Comparison of ENCODE assay signal across 15 cellular contexts in genomic region chr3:161244538-161244937, GRCh38. TPM values are rescaled to one million over a fixed set of nuclear protein-coding genes. Genes with fewer than 3 reads are reported as not detected.
DNase-seq lines count a peak whose midpoint lies in the region; ATAC-seq and TF ChIP-seq lines count a peak whose summit lies in the region.
"Had no signal": no experiment of that assay in that cellular context is flagged by ENCODE, and none has a peak within 500 bp of the region (broad histone marks: within the 10 kb centered on the region; RNA-seq: fewer than 3 reads in every experiment).

No MANE protein-coding gene starts in this region.

- 0 out of 2 replicates have a peak overlapping the region, but pooled peaks have one; percentile 15 for H3K27ac Mint-ChIP-seq in HFFc6
- peak overlapping the region; percentile 71 for H3K27ac Mint-ChIP-seq in central memory CD8-positive, alpha-beta T cell (ENCODE audit: low read depth)
- H3K27ac Mint-ChIP-seq in stimulated activated effector memory CD8-positive, alpha-beta T cell treated with anti-CD3 and anti-CD28 coated beads, Interleukin-12 subunit alpha, Interleukin-12 subunit beta, amount 100 ng/mL, for 72 hours = peak overlapping the region; percentile 35
- H3K27ac Mint-ChIP-seq: CD8-positive, alpha-beta T cell; GM23338; H9 had no signal

- H3K4me3 Mint-ChIP-seq in HFFc6 = no peak overlapping the region
- H3K4me3 Mint-ChIP-seq in central memory CD8-positive, alpha-beta T cell = no peak overlapping the region
- H3K4me3 Mint-ChIP-seq in stimulated activated effector memory CD8-positive, alpha-beta T cell treated with anti-CD3 and anti-CD28 coated beads, Interleukin-12 subunit alpha, Interleukin-12 subunit beta, amount 100 ng/mL, for 72 hours = no peak overlapping the region
- H3K4me3 Mint-ChIP-seq: CD8-positive, alpha-beta T cell; GM23338; H9 had no signal

- DNase-seq in HFFc6 (no peak), germinal center (ENCODE audit: low spot score) (no peak)
- no peak for DNase-seq in central memory CD8-positive, alpha-beta T cell (ENCODE audit: low spot score in 2 of 2)
- no peak for DNase-seq in stimulated activated effector memory CD8-positive, alpha-beta T cell treated with anti-CD3 and anti-CD28 coated beads, Interleukin-12 subunit alpha, Interleukin-12 subunit beta, amount 100 ng/mL, for 72 hours (ENCODE audit: low spot score in 2 of 2)
- DNase-seq: C1 segment of cervical spinal cord; Caco-2; CD8-positive, alpha-beta T cell; DMS153; DND-41; H9 had no signal

- H3K9me3 Mint-ChIP-seq in HFFc6 = no peaks in the 10 kb centered on the region
- H3K9me3 Mint-ChIP-seq in central memory CD8-positive, alpha-beta T cell = no peaks in the 10 kb centered on the region
- H3K9me3 Mint-ChIP-seq in stimulated activated effector memory CD8-positive, alpha-beta T cell treated with anti-CD3 and anti-CD28 coated beads, Interleukin-12 subunit alpha, Interleukin-12 subunit beta, amount 100 ng/mL, for 72 hours = no peaks in the 10 kb centered on the region
- H3K9me3 Mint-ChIP-seq: CD8-positive, alpha-beta T cell; GM23338; H9 had no signal

- H3K4me1 Mint-ChIP-seq in HFFc6 (ENCODE audit: low read depth) = peaks cover 10% of the 10 kb centered on the region
- H3K4me1 Mint-ChIP-seq in central memory CD8-positive, alpha-beta T cell = no peaks in the 10 kb centered on the region
- peaks cover 7% of the 10 kb centered on the region for H3K4me1 Mint-ChIP-seq in stimulated activated effector memory CD8-positive, alpha-beta T cell treated with anti-CD3 and anti-CD28 coated beads, Interleukin-12 subunit alpha, Interleukin-12 subunit beta, amount 100 ng/mL, for 72 hours
- H3K4me1 Mint-ChIP-seq: GM23338, H9 had no signal

- H3K27me3 Mint-ChIP-seq in HFFc6 (ENCODE audit: insufficient read depth) = no peaks in the 10 kb centered on the region
- H3K27me3 Mint-ChIP-seq in central memory CD8-positive, alpha-beta T cell = no peaks in the 10 kb centered on the region

- H3K36me3 Mint-ChIP-seq in HFFc6 (ENCODE audit: low read depth) = peaks cover 22% of the 10 kb centered on the region
- peaks cover 59% of the 10 kb centered on the region for H3K36me3 Mint-ChIP-seq in central memory CD8-positive, alpha-beta T cell (ENCODE audit: insufficient read depth)
- no peaks in the 10 kb centered on the region for H3K36me3 Mint-ChIP-seq in stimulated activated effector memory CD8-positive, alpha-beta T cell treated with anti-CD3 and anti-CD28 coated beads, Interleukin-12 subunit alpha, Interleukin-12 subunit beta, amount 100 ng/mL, for 72 hours

- TF ChIP-seq CTCF in HFFc6 (IDR thresholded peaks at IDR 0.05) = no peak

- ATAC-seq in HG03103 (IDR thresholded peaks at IDR 0.05; ENCODE audit: low read depth, unreplicated experiment) (peak; percentile 51), HG02642 (IDR thresholded peaks at IDR 0.05; ENCODE audit: poor library complexity, unreplicated experiment) (no peak), HG03039 (IDR thresholded peaks at IDR 0.05; ENCODE audit: unreplicated experiment) (no peak)
- ATAC-seq in central memory CD8-positive, alpha-beta T cell (replicated peaks; ENCODE audit: extremely low read depth, poor library complexity, severe bottlenecking) = no peak
- no peak for ATAC-seq in stimulated activated effector memory CD8-positive, alpha-beta T cell treated with anti-CD3 and anti-CD28 coated beads, Interleukin-12 subunit alpha, Interleukin-12 subunit beta, amount 100 ng/mL, for 72 hours
- ATAC-seq: CD8-positive, alpha-beta T cell; GM23338; HCT116 had no signal

RNA-seq across cellular contexts. Expression of gene NMD3, which starts 23.4 kb away (rescaled TPM):
- total RNA-seq in HFFc6 (2021; fragmentation: NEBNext Ultra II Directional; extraction: Animal tissue kit (Norgen Biotek cat#: 25700)) = 10 to 100 TPM; 56.8 to 72.3 (median 64.3) TPM

Comparison
In these comparisons a context has a peak if more than half of its experiments do, and no peak if none do; other contexts are left out.
1. H3K27ac Mint-ChIP-seq: peak in every context shown above with its lines; median percentile 71 in central memory CD8-positive, alpha-beta T cell; 35 in stimulated activated effector memory CD8-positive, alpha-beta T cell treated with anti-CD3 and anti-CD28 coated beads, Interleukin-12 subunit alpha, Interleukin-12 subunit beta, amount 100 ng/mL, for 72 hours; 15 in HFFc6.